ENCODE assay signal across 11 cellular contexts in the genomic region with DNA sequence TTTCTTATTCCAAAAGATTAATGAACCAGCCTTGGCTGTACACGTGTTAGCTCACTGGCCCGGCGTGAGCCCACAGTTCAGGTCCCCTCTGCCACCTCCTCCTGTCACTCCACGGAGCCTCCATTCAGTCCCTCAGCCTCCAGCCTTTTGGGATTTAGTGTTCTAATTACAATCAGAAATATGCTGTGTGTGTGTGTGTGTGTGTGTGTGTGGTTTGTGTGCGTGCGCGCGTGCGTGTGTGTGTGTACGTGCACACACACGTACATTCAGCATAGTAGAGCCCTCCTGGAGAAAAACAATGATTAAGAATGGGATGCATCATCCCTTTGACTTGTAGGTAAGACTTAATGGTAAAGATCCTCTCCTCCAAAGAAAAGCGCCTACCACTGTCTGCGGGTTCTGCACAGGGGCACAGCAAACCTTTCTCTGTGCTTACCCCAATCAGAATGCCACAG. TPM values are rescaled to one million over a fixed set of nuclear protein-coding genes. Genes with fewer than 3 reads are reported as not detected.
DNase-seq lines count a peak whose midpoint lies in the region; ATAC-seq, FAIRE-seq and TF ChIP-seq lines count a peak whose summit lies in the region.
"Had no signal": no experiment of that assay in that cellular context is flagged by ENCODE, and none has a peak within 500 bp of the region (broad histone marks: within the 10 kb centered on the region; RNA-seq: fewer than 3 reads in every experiment).

No MANE protein-coding gene starts in this region.

- CTCF ChIA-PET in Caco-2 (lab: Charles Lee): no interaction called here
- CTCF ChIA-PET in RWPE1 (lab: Yijun Ruan, JAX): interaction anchor here (0.6 to 1.7 kb wide), 2 partner anchors 18 to 31 kb away, joined by 3 to 4 read pairs; no protein-coding TSS in a partner anchor

- TSS peak; percentile 36 for BruUV-seq in Caco-2 (replicated peaks; lab: Mats Ljungman, UMichigan)

- H3K4me3 ChIP-seq in Caco-2 (ENCODE audit: low read depth, low read length) (peak overlapping the region; percentile 50), esophagus squamous epithelium (peak overlapping the region; percentile 52 to 75 (median 62)), pancreas (peak overlapping the region; percentile 43 to 66 (median 57)), HAP-1 (no peak overlapping the region)

- FAIRE-seq in pancreas (lab: Jason Lieb, UNC): no peak

- H3K4me1 ChIP-seq in Caco-2 (no peaks in the 10 kb centered on the region), esophagus squamous epithelium (peaks cover 3 to 89% (median 18%) of the 10 kb centered on the region in 3 donors), pancreas (peaks cover 0 to 4% (median 0%) of the 10 kb centered on the region in 3 donors), HAP-1 (no peaks in the 10 kb centered on the region)

- H3K9me3 ChIP-seq in Caco-2: no peaks in the 10 kb centered on the region
- H3K9me3 ChIP-seq in esophagus squamous epithelium: no peaks in the 10 kb centered on the region
- H3K9me3 ChIP-seq in pancreas: no peaks in the 10 kb centered on the region
- H3K9me3 ChIP-seq in HAP-1: 0 out of 2 replicates have a peak, but pooled peaks cover 2% of the 10 kb centered on the region

- H3K27ac ChIP-seq in RWPE1: peak overlapping the region; percentile 80
- H3K27ac ChIP-seq in esophagus squamous epithelium: peak overlapping the region; percentile 63 to 88 (median 82)
- H3K27ac ChIP-seq in pancreas: peak overlapping the region in 2 of 4 donors; percentile 55 to 69

- H3K4me3 Mint-ChIP-seq in Caco-2 (ENCODE audit: unreplicated experiment): peak overlapping the region; percentile 72

- in situ Hi-C loops in HAP-1 (cut with MboI; ENCODE audit: low sequenced_read_pairs): no loop called here

- H3K27me3 ChIP-seq in Caco-2 (replicated peaks; ENCODE audit: control insufficient read depth, insufficient read depth, low read length) (no peaks in the 10 kb centered on the region), esophagus squamous epithelium (peaks cover 0 to 18% (median 0%) of the 10 kb centered on the region in 4 donors), pancreas (no peaks in the 10 kb centered on the region), HAP-1 (ENCODE audit: low read depth) (peaks cover 100% of the 10 kb centered on the region)

- intact Hi-C loops in Caco-2 (cut with micrococcal nuclease; ENCODE audit: unreplicated experiment) (no loop called here), esophagus squamous epithelium (cut with DNase I) (no loop called here), pancreas (cut with DNase I) (no loop called here)

- 42 to 55% methylated on average over 9 to 12 of the region's 13 CpGs for WGBS in esophagus squamous epithelium, 2 donors
- 39 to 61% methylated on average over 13 of the region's 13 CpGs for WGBS in pancreas, 2 donors

- peak; percentile 5 to 18 (median 15) for ATAC-seq in pancreas

- H3K27me3 Mint-ChIP-seq in Caco-2 (ENCODE audit: insufficient read depth, unreplicated experiment): peaks cover 3% of the 10 kb centered on the region

- POLR2A ChIA-PET in Caco-2 (lab: Charles Lee): no interaction called here
- POLR2A ChIA-PET in RWPE1 (lab: Yijun Ruan, JAX; ENCODE audit: low non-redundant PET): no interaction called here

- peaks cover 6% of the 10 kb centered on the region for H3K36me3 Mint-ChIP-seq in Caco-2 (ENCODE audit: insufficient read depth, unreplicated experiment)
- H3K36me3 Mint-ChIP-seq: activated CD8-positive, alpha-beta memory T cell treated with anti-CD3 and anti-CD28 coated beads, Interleukin-2, amount 10 ng/mL, durations not matched to agents 7 days and 5 days; immature natural killer cell had no signal

- H3K27ac Mint-ChIP-seq in Caco-2 (ENCODE audit: unreplicated experiment): no peak overlapping the region
- H3K27ac Mint-ChIP-seq: activated CD8-positive, alpha-beta memory T cell treated with anti-CD3 and anti-CD28 coated beads, Interleukin-2, amount 10 ng/mL, durations not matched to agents 7 days and 5 days; immature natural killer cell had no signal

- TF ChIP-seq CTCF in Caco-2 (IDR thresholded peaks at IDR 0.05; ENCODE audit: insufficient read depth in 1 of 2, low read depth in 1 of 2, low read length in 1 of 2, severe bottlenecking in 1 of 2, unreplicated experiment in 1 of 2) (no peak), RWPE1 (conservative IDR thresholded peaks at IDR 0.05; ENCODE audit: low read depth) (no peak), esophagus squamous epithelium (IDR thresholded peaks at IDR 0.05) (no peak), pancreas (IDR thresholded peaks at IDR 0.05) (no peak)

- H3K36me3 ChIP-seq in Caco-2 (ENCODE audit: control insufficient read depth, insufficient read depth, low read length) (no peaks in the 10 kb centered on the region), esophagus squamous epithelium (no peaks in the 10 kb centered on the region), pancreas (no peaks in the 10 kb centered on the region), HAP-1 (replicated peaks) (no peaks in the 10 kb centered on the region)

- no peak for TF ChIP-seq POLR2A in esophagus squamous epithelium (IDR thresholded peaks at IDR 0.05)

- no peaks in the 10 kb centered on the region for H3K9me3 Mint-ChIP-seq in Caco-2 (ENCODE audit: unreplicated experiment)
- H3K9me3 Mint-ChIP-seq: immature natural killer cell had no signal

- DNase-seq in Caco-2: no peak
- DNase-seq in RWPE1 (ENCODE audit: low spot score): no peak
- DNase-seq in esophagus squamous epithelium (lab: John Stamatoyannopoulos, UW): no peak
- DNase-seq in pancreas: no peak
- DNase-seq in SIG-M5 (lab: John Stamatoyannopoulos, UW): no peak
- no peak for DNase-seq in T1000 (lab: John Stamatoyannopoulos, UW)
- no peak for DNase-seq in HAP-1 (ENCODE audit: low spot score in 2 of 2)
- DNase-seq in stimulated activated CD4-positive, alpha-beta T cell treated with anti-CD3 and anti-CD28 coated beads, Interleukin-2, amount 100 ng/mL, for 24 hours: no peak
- DNase-seq: activated CD8-positive, alpha-beta memory T cell treated with anti-CD3 and anti-CD28 coated beads, Interleukin-2, amount 10 ng/mL, durations not matched to agents 7 days and 5 days; immature natural killer cell; NCI-H446 treated with DMSO at 0.1 percent for 48 hours had no signal

- peaks cover 17% of the 10 kb centered on the region for H3K4me1 Mint-ChIP-seq in Caco-2 (ENCODE audit: low read depth, unreplicated experiment)

RNA-seq across cellular contexts. Expression of a gene that starts 0.8 kb away (rescaled TPM):
- total RNA-seq in Caco-2 (2022) (1.0 and 1.3 TPM in 2 replicates), esophagus squamous epithelium (100 to 1,000 TPM; 126 to 156 (median 143) TPM), pancreas (10 to 100 TPM; 10.2 to 49.6 (median 28.6) TPM)
- 10 to 100 TPM in 1 of 2 donors, 1 to 10 TPM in 1; 7.5 to 21.0 TPM for polyA plus RNA-seq in pancreas
- polyA plus RNA-seq: immature natural killer cell had no signal
